Comparison of ENCODE assay signal across 13 cellular contexts in genomic region chr12:103947871-103948555, GRCh38. TPM values are rescaled to one million over a fixed set of nuclear protein-coding genes. Genes with fewer than 3 reads are reported as not detected.
DNase-seq lines count a peak whose midpoint lies in the region; ATAC-seq and TF ChIP-seq lines count a peak whose summit lies in the region.
"Had no signal": no experiment of that assay in that cellular context is flagged by ENCODE, and none has a peak within 500 bp of the region (broad histone marks: within the 10 kb centered on the region; RNA-seq: fewer than 3 reads in every experiment).

No MANE protein-coding gene starts in this region.

- H3K27ac Mint-ChIP-seq in T-helper 17 cell, result peak overlapping the region; percentile 90

- H3K27me3 Mint-ChIP-seq in T-helper 17 cell, result no peaks in the 10 kb centered on the region

- CTCF ChIA-PET in A673 (lab: Charles Lee), result no interaction called here

- H3K4me1 ChIP-seq in A673 (ENCODE audit: insufficient read depth, low read length, poor library complexity, severe bottlenecking) (no peaks in the 10 kb centered on the region), psoas muscle (no peaks in the 10 kb centered on the region)

- POLR2A ChIA-PET in A673 (lab: Charles Lee; ENCODE audit: low non-redundant PET), result no interaction called here

- ATAC-seq in T-helper 17 cell (no peak), HG02970 (IDR thresholded peaks at IDR 0.05; ENCODE audit: low FRiP score, unreplicated experiment) (no peak), psoas muscle (no peak)
- ATAC-seq: left ventricle myocardium superior had no signal

- H3K36me3 ChIP-seq in A673 (ENCODE audit: insufficient read depth, low read length, poor library complexity, severe bottlenecking), result peaks cover 100% of the 10 kb centered on the region
- H3K36me3 ChIP-seq in psoas muscle (ENCODE audit: insufficient read depth in 1 of 2, low read depth in 1 of 2), result peaks cover 22 to 100% of the 10 kb centered on the region in 2 donors

- peaks cover 13% of the 10 kb centered on the region for H3K36me3 Mint-ChIP-seq in T-helper 17 cell (ENCODE audit: low read depth)

- H3K4me3 ChIP-seq in A673 (ENCODE audit: low read depth, low read length, poor library complexity, severe bottlenecking), result no peak overlapping the region
- no peak overlapping the region for H3K4me3 ChIP-seq in psoas muscle

- TF ChIP-seq CTCF in 22Rv1 (IDR thresholded peaks at IDR 0.05) (no peak), A673 (conservative IDR thresholded peaks at IDR 0.05; ENCODE audit: low read depth, low read length) (no peak), psoas muscle (IDR thresholded peaks at IDR 0.05) (no peak)

- intact Hi-C loops in A673 (cut with micrococcal nuclease; ENCODE audit: unreplicated experiment) (loop anchor here (10.0 kb wide), 1 partner anchor 367 kb away; no protein-coding TSS in a partner anchor), psoas muscle (cut with DNase I) (loop anchor here (5.0 to 10.0 kb wide), 3 partner anchors 34 to 1187 kb away; no protein-coding TSS in a partner anchor)

- DNase-seq in A673 (ENCODE audit: low spot score), result no peak
- no peak for DNase-seq in T-helper 17 cell
- DNase-seq in iris pigment epithelial cell (ENCODE audit: low read depth), result peak; percentile 26
- DNase-seq in NCI-H526 treated with DMSO at 0.1 percent for 48 hours (lab: John Stamatoyannopoulos, UW), result no peak
- DNase-seq in psoas muscle, result no peak
- DNase-seq: Karpas-422, left ventricle myocardium superior, NCI-H1694, NCI-H524 treated with DMSO at 0.1 percent for 48 hours, WERI-Rb-1 had no signal

- no TSS peak for BruUV-seq in A673 (replicated peaks; lab: Mats Ljungman, UMichigan)

- H3K27ac ChIP-seq in 22Rv1, result peak overlapping the region; percentile 1
- H3K27ac ChIP-seq in A673 (ENCODE audit: low read depth, low read length, poor library complexity, severe bottlenecking), result peak overlapping the region; percentile 5
- no peak overlapping the region for H3K27ac ChIP-seq in psoas muscle
- H3K27ac ChIP-seq: C4-2B, WERI-Rb-1 had no signal

- H3K9me3 ChIP-seq in A673 (ENCODE audit: low read depth, low read length, poor library complexity, severe bottlenecking) (no peaks in the 10 kb centered on the region), T-helper 17 cell (ENCODE audit: control insufficient read depth, low read length, poor library complexity, severe bottlenecking) (no peaks in the 10 kb centered on the region), psoas muscle (no peaks in the 10 kb centered on the region)

- WGBS in psoas muscle, 3 donors, result 90 to 95% (median 95%) methylated on average over 7 of the region's 7 CpGs

- H3K4me3 Mint-ChIP-seq in T-helper 17 cell, result peak overlapping the region; percentile 25

- H3K4me1 Mint-ChIP-seq in T-helper 17 cell, result peaks cover 24% of the 10 kb centered on the region

- no peaks in the 10 kb centered on the region for H3K27me3 ChIP-seq in A673 (replicated peaks; ENCODE audit: insufficient read depth, low read depth, low read length, poor library complexity)
- no peaks in the 10 kb centered on the region for H3K27me3 ChIP-seq in psoas muscle (ENCODE audit: insufficient read depth in 3 of 3, low read length in 2 of 3)

RNA-seq across cellular contexts. Expression of gene TDG, which starts 17.7 kb away (rescaled TPM):
- total RNA-seq in A673 (2021), result 54.1 and 59.4 TPM in 2 replicates
- 10 to 100 TPM; 27.0 to 30.4 TPM for total RNA-seq in T-helper 17 cell
- 10 to 100 TPM in 3 of 4 donors, 1 to 10 TPM in 1; 5.5 to 15.5 (median 11.8) TPM for total RNA-seq in psoas muscle
- polyA plus RNA-seq in psoas muscle, result 10 to 100 TPM in 1 of 3 donors, 1 to 10 TPM in 2; 6.6 to 11.2 (median 9.9) TPM

RNA-seq across cellular contexts. Expression of gene HSP90B1, which starts 17.8 kb away (rescaled TPM):
- total RNA-seq in A673 (2021) (955 and 970 TPM in 2 replicates), T-helper 17 cell (100 to 1,000 TPM; 339 to 429 TPM), psoas muscle (100 to 1,000 TPM in 3 of 4 donors, 10 to 100 TPM in 1; 85.7 to 137 (median 126) TPM)
- 100 to 1,000 TPM; 118 to 238 (median 129) TPM for polyA plus RNA-seq in psoas muscle
